ENCODE assay signal across 8 cellular contexts in the genomic region with DNA sequence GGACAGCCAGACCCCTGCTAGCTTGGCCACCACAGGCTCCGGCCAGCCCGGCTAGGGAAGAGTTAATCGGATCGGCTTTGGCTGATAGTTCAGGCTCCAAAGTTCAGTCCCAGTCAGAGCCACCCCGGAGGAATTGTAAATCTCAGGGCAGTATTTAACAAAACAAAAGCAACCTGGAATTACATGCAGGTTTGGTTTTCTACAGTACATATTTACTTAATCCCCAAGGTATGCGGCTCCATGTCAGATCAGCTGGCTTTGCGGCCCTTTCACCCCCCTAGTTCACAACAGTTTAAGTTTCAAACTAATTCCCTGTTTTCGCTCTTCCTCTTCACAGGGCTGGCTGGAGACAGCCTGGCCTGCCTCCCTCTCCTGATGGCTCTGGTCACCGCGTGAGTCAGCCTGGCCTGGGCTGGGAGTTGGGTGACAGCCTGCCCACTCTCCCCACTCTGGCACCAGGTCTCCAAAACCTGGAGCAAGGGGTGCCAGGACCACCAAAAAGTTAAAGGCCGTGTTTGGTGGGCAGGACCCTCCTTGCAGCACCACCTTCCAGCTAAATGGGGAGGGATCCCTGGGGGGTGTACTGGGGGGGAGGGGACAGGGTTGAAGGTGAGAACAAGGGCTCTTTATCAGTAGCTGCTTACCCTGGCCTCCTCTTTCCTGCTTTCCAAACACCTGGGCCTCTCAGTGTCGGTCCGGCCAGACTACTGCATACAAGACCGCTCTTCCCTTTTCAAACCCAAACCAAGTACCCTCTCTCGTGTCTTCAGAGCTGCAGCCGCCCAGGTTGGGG. TPM values are rescaled to one million over a fixed set of nuclear protein-coding genes. Genes with fewer than 3 reads are reported as not detected.
DNase-seq lines count a peak whose midpoint lies in the region; ATAC-seq and TF ChIP-seq lines count a peak whose summit lies in the region.

No MANE protein-coding gene starts in this region.

- H3K27ac Mint-ChIP-seq in WTC11 (peak overlapping the region; percentile 95), nephron (peak overlapping the region; percentile 96 to 99 (median 98))

- H3K27ac ChIP-seq in 22Rv1: peak overlapping the region; percentile 81

- CTCF ChIA-PET in WTC11 (lab: Charles Lee): interaction anchor here (0.6 to 8.3 kb wide), 14 partner anchors 14 to 442 kb away, joined by 3 to 107 read pairs (median 5); partner anchors contain the start of gene VPS13D

- H3K9me3 Mint-ChIP-seq in WTC11 (no peaks in the 10 kb centered on the region), nephron (no peaks in the 10 kb centered on the region)

- H3K4me3 ChIP-seq in H7 (ENCODE audit: insufficient read depth, low read depth, low read length): peak overlapping the region; percentile 58
- peak overlapping the region; percentile 71 for H3K4me3 ChIP-seq in fibroblast of pulmonary artery (replicated peaks; ENCODE audit: low read depth, low read length)

- peak; percentile 35 for ATAC-seq in WTC11
- no peak for ATAC-seq in GM21447 (IDR thresholded peaks at IDR 0.05; ENCODE audit: unreplicated experiment)
- no peak for ATAC-seq in GM19467 (IDR thresholded peaks at IDR 0.05; ENCODE audit: unreplicated experiment)
- no peak for ATAC-seq in HG02798 (IDR thresholded peaks at IDR 0.05; ENCODE audit: poor library complexity, unreplicated experiment)

- TF ChIP-seq CTCF in 22Rv1 (IDR thresholded peaks at IDR 0.05) (no peak), WTC11 (IDR thresholded peaks at IDR 0.05) (no peak), fibroblast of pulmonary artery (IDR thresholded peaks at IDR 0.05; ENCODE audit: low read length, missing control alignments) (no peak), nephron (IDR thresholded peaks at IDR 0.05; ENCODE audit: unreplicated experiment in 3 of 3) (no peak)

- H3K4me1 Mint-ChIP-seq in WTC11 (peaks cover 64% of the 10 kb centered on the region), nephron (peaks cover 60% of the 10 kb centered on the region)

- POLR2A ChIA-PET in WTC11 (lab: Charles Lee): interaction anchor here (1.0 to 6.0 kb wide), 5 partner anchors 13 to 76 kb away, joined by 3 to 60 read pairs (median 7); no protein-coding TSS in a partner anchor

- peaks cover 18% of the 10 kb centered on the region for H3K36me3 Mint-ChIP-seq in WTC11
- peaks cover 36% of the 10 kb centered on the region for H3K36me3 Mint-ChIP-seq in nephron (ENCODE audit: low read depth)

- peak; percentile 84 for DNase-seq in H7
- DNase-seq in WTC11 (ENCODE audit: low spot score): peak; percentile 65
- peak; percentile 44 for DNase-seq in fibroblast of pulmonary artery (ENCODE audit: low read depth)

- H3K4me3 Mint-ChIP-seq in WTC11: peak overlapping the region; percentile 98
- H3K4me3 Mint-ChIP-seq in nephron: peak overlapping the region; percentile 98 to 100 (median 99)

- no peaks in the 10 kb centered on the region for H3K36me3 ChIP-seq in H7 (replicated peaks; ENCODE audit: control insufficient read depth, insufficient read depth, low read length)

- no peaks in the 10 kb centered on the region for H3K27me3 Mint-ChIP-seq in WTC11 (ENCODE audit: low read depth)
- no peaks in the 10 kb centered on the region for H3K27me3 Mint-ChIP-seq in nephron (ENCODE audit: low read depth)

- peaks cover 4% of the 10 kb centered on the region; the same call in 1 of the 2 replicates for H3K27me3 ChIP-seq in H7 (ENCODE audit: control insufficient read depth, insufficient read depth, low read length)

TF ChIP-seq in WTC11, 78 proteins besides CTCF, POLR2A, EP300 and RAD21 (continues in another document):
- TF ChIP-seq TEAD4 (CRISPR knock-in tag; IDR thresholded peaks at IDR 0.05) (no peak), E2F1 (CRISPR knock-in tag; IDR thresholded peaks at IDR 0.05) (no peak), OVOL2 (CRISPR knock-in tag; IDR thresholded peaks at IDR 0.05; ENCODE audit: borderline replicate concordance) (no peak), ZNF423 (CRISPR knock-in tag; IDR thresholded peaks at IDR 0.05) (peak; percentile 17; the same call in 1 of the 2 replicates), EMX1 (CRISPR knock-in tag; IDR thresholded peaks at IDR 0.05) (no peak), MXD4 (CRISPR knock-in tag; IDR thresholded peaks at IDR 0.05; ENCODE audit: borderline replicate concordance) (no peak), SMAD4 (CRISPR knock-in tag; IDR thresholded peaks at IDR 0.05) (no peak), ZBTB43 (CRISPR knock-in tag; IDR thresholded peaks at IDR 0.05) (no peak), TEAD1 (CRISPR knock-in tag; IDR thresholded peaks at IDR 0.05) (no peak), MYBL2 (CRISPR knock-in tag; IDR thresholded peaks at IDR 0.05) (peak; percentile 39; the same call in 1 of the 2 replicates), MAX (CRISPR knock-in tag; IDR thresholded peaks at IDR 0.05) (no peak), NR1H2 (CRISPR knock-in tag; IDR thresholded peaks at IDR 0.05) (no peak), ETV6 (CRISPR knock-in tag; IDR thresholded peaks at IDR 0.05) (no peak), NFE2L1 (CRISPR knock-in tag; IDR thresholded peaks at IDR 0.05) (peak; percentile 66; the same call in 1 of the 2 replicates)
- TF ChIP-seq, protein P1, sequence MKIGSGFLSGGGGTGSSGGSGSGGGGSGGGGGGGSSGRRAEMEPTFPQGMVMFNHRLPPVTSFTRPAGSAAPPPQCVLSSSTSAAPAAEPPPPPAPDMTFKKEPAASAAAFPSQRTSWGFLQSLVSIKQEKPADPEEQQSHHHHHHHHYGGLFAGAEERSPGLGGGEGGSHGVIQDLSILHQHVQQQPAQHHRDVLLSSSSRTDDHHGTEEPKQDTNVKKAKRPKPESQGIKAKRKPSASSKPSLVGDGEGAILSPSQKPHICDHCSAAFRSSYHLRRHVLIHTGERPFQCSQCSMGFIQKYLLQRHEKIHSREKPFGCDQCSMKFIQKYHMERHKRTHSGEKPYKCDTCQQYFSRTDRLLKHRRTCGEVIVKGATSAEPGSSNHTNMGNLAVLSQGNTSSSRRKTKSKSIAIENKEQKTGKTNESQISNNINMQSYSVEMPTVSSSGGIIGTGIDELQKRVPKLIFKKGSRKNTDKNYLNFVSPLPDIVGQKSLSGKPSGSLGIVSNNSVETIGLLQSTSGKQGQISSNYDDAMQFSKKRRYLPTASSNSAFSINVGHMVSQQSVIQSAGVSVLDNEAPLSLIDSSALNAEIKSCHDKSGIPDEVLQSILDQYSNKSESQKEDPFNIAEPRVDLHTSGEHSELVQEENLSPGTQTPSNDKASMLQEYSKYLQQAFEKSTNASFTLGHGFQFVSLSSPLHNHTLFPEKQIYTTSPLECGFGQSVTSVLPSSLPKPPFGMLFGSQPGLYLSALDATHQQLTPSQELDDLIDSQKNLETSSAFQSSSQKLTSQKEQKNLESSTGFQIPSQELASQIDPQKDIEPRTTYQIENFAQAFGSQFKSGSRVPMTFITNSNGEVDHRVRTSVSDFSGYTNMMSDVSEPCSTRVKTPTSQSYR (CRISPR knock-in tag; IDR thresholded peaks at IDR 0.05): 0 out of 2 replicates have a peak, but pooled peaks have one; percentile 1
- TF ChIP-seq, protein P2, sequence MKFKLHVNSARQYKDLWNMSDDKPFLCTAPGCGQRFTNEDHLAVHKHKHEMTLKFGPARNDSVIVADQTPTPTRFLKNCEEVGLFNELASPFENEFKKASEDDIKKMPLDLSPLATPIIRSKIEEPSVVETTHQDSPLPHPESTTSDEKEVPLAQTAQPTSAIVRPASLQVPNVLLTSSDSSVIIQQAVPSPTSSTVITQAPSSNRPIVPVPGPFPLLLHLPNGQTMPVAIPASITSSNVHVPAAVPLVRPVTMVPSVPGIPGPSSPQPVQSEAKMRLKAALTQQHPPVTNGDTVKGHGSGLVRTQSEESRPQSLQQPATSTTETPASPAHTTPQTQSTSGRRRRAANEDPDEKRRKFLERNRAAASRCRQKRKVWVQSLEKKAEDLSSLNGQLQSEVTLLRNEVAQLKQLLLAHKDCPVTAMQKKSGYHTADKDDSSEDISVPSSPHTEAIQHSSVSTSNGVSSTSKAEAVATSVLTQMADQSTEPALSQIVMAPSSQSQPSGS (CRISPR knock-in tag; IDR thresholded peaks at IDR 0.05; ENCODE audit: borderline replicate concordance, low read depth): no peak

RNA-seq across cellular contexts. Expression of gene DHRS3, which starts 1.9 kb away (rescaled TPM):
- total RNA-seq in H7 (2014; rRNA removed; shearing (Covaris generic)): 17.7 and 26.2 TPM in 2 replicates
- 37.6 to 37.9 TPM (median 37.7 TPM) in 3 replicates for total RNA-seq in WTC11 (2021)

RNA-seq across cellular contexts. Expression of gene AADACL4, which starts 27.8 kb away (rescaled TPM):
- not detected in 2 replicates for total RNA-seq in H7 (2014; rRNA removed; shearing (Covaris generic))
- total RNA-seq in WTC11 (2021): 0.11 TPM in 1 of 3 replicates, not detected in the others
